ENCODE assay signal across 9 cellular contexts in the genomic region with DNA sequence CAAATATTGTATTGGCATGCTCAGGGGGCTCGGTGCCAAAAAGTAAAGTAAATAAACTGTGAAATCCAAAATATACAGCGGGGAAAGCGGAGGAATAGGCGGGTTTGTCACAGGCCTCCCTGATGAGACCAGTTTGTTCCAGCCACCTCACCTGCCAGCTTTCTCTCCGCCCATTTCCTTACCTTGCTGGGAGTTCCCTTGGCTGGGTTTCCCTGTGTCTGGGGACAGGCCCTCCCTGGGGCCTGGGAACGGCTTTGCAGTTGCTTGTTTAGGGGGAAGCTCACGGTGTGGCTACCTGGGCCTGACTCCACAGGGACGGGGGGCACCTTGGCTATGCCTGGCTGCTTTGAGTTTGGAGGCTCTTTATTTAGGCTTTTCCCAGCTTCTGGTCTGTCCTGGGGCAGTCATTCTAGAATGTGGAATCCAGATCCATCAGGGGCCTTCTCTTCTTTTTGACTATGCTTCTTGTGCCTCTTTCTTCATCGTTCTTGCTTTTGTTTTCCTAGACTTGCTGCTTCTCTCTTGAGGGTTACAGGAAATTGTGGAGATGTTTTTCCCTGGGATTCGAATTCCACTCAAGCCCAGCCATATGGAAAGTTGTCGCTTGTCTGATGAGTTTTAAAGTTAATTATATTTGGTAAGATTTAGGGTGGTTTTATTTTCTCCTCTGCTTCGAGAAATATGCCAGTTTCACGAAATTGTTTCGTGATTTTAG. TPM values are rescaled to one million over a fixed set of nuclear protein-coding genes. Genes with fewer than 3 reads are reported as not detected.
DNase-seq lines count a peak whose midpoint lies in the region; ATAC-seq and TF ChIP-seq lines count a peak whose summit lies in the region.
"Had no signal": no experiment of that assay in that cellular context is flagged by ENCODE, and none has a peak within 500 bp of the region (broad histone marks: within the 10 kb centered on the region; RNA-seq: fewer than 3 reads in every experiment).

No MANE protein-coding gene starts in this region.

- no peak overlapping the region for H3K27ac Mint-ChIP-seq in activated T-helper 17 cell treated with anti-CD3 and anti-CD28 coated beads, Interleukin-2, amount 50 U/mL, for 72 hours

- TF ChIP-seq CTCF in PC-3 (conservative IDR thresholded peaks at IDR 0.05; ENCODE audit: low read depth, low read length), result no peak
- TF ChIP-seq CTCF in foreskin keratinocyte (conservative IDR thresholded peaks at IDR 0.05), result no peak
- no peak for TF ChIP-seq CTCF in retinal pigment epithelial cell (conservative IDR thresholded peaks at IDR 0.05; ENCODE audit: low read depth, low read length)

- ATAC-seq in PC-3 (peak; percentile 18), foreskin keratinocyte (peak; percentile 42)
- no peak for ATAC-seq in activated T-helper 17 cell treated with anti-CD3 and anti-CD28 coated beads, Interleukin-2, amount 50 U/mL, for 72 hours (replicated peaks)

- POLR2A ChIA-PET in PC-3 (lab: Charles Lee; ENCODE audit: unreplicated experiment), result interaction anchor here (0.6 kb wide), 3 partner anchors 40 to 338 kb away, joined by 3 to 5 read pairs (median 5); no protein-coding TSS in a partner anchor

- no peaks in the 10 kb centered on the region for H3K36me3 ChIP-seq in PC-3 (ENCODE audit: low read depth, low read length)

- H3K27me3 Mint-ChIP-seq in activated T-helper 17 cell treated with anti-CD3 and anti-CD28 coated beads, Interleukin-2, amount 50 U/mL, for 72 hours, result peaks cover 59% of the 10 kb centered on the region

- no TSS peak for BruUV-seq in PC-3 (replicated peaks; lab: Mats Ljungman, UMichigan)

- DNase-seq in ELF-1 (ENCODE audit: low read depth, low spot score) (peak; percentile 76), PC-3 (peak; percentile 71), foreskin keratinocyte (peak in 1 of 2 donors; percentile 17), retinal pigment epithelial cell (ENCODE audit: low read depth) (no peak), HUDEP-2 (lab: John Stamatoyannopoulos, UW; ENCODE audit: unreplicated experiment in 76 of 76) (no peak), activated T-cell treated with anti-CD3 and anti-CD28 coated beads for 4 hours (no peak), SHP77 treated with DMSO at 0.1 percent for 48 hours (lab: John Stamatoyannopoulos, UW) (no peak)
- DNase-seq: effector CD4-positive, alpha-beta T cell had no signal

- intact Hi-C loops in PC-3 (cut with micrococcal nuclease), result loop anchor here (2.0 to 5.0 kb wide), 4 partner anchors 41 to 197 kb away; no protein-coding TSS in a partner anchor

- H3K4me1 ChIP-seq in PC-3 (ENCODE audit: insufficient read depth, low read length) (peaks cover 27% of the 10 kb centered on the region), foreskin keratinocyte (peaks cover 3% of the 10 kb centered on the region)

- H3K4me3 Mint-ChIP-seq in activated T-helper 17 cell treated with anti-CD3 and anti-CD28 coated beads, Interleukin-2, amount 50 U/mL, for 72 hours, result no peak overlapping the region

- H3K9ac ChIP-seq in PC-3 (ENCODE audit: low read length), result peak overlapping the region; percentile 70

- H3K4me2 ChIP-seq in PC-3 (ENCODE audit: low read length), result peak overlapping the region; percentile 92

- no peaks in the 10 kb centered on the region for H3K9me3 ChIP-seq in PC-3 (ENCODE audit: low read length)

- no peaks in the 10 kb centered on the region for H3K4me1 Mint-ChIP-seq in activated T-helper 17 cell treated with anti-CD3 and anti-CD28 coated beads, Interleukin-2, amount 50 U/mL, for 72 hours

- H3F3A ChIP-seq in PC-3 (ENCODE audit: low read length, unreplicated experiment), result no peaks in the 10 kb centered on the region

- H2AFZ ChIP-seq in PC-3 (ENCODE audit: low read length), result peak overlapping the region; percentile 98

- no peaks in the 10 kb centered on the region for H3K36me3 Mint-ChIP-seq in activated T-helper 17 cell treated with anti-CD3 and anti-CD28 coated beads, Interleukin-2, amount 50 U/mL, for 72 hours (ENCODE audit: low read depth)

- H3K9me2 ChIP-seq in PC-3 (replicated peaks; ENCODE audit: low read length), result no peaks in the 10 kb centered on the region

- CTCF ChIA-PET in PC-3 (lab: Charles Lee), result interaction anchor here (1.3 kb wide), 1 partner anchor 337 kb away, joined by 5 read pairs; no protein-coding TSS in a partner anchor

- H3K27ac ChIP-seq in PC-3 (ENCODE audit: low read length), result peak overlapping the region; percentile 36; the same call in 1 of the 2 replicates
- H3K27ac ChIP-seq in foreskin keratinocyte, result no peak overlapping the region

- H3K9me3 Mint-ChIP-seq in activated T-helper 17 cell treated with anti-CD3 and anti-CD28 coated beads, Interleukin-2, amount 50 U/mL, for 72 hours, result no peaks in the 10 kb centered on the region

- H4K20me1 ChIP-seq in PC-3 (ENCODE audit: low read length), result no peaks in the 10 kb centered on the region

- peak overlapping the region; percentile 79 for H3K4me3 ChIP-seq in PC-3 (ENCODE audit: low read length)
- H3K4me3 ChIP-seq in retinal pigment epithelial cell (ENCODE audit: low read length), result peak overlapping the region; percentile 67

- H3K79me2 ChIP-seq in PC-3 (ENCODE audit: low read length), result peaks cover 32% of the 10 kb centered on the region

- H3K27me3 ChIP-seq in PC-3 (ENCODE audit: low read length) (no peaks in the 10 kb centered on the region), foreskin keratinocyte (peaks cover 99% of the 10 kb centered on the region)

RNA-seq across cellular contexts. Expression of a gene that starts 2.3 kb away (rescaled TPM):
- total RNA-seq in PC-3 (2014; rRNA removed) (4.0 and 30.3 TPM in 2 replicates), foreskin keratinocyte (0.44 TPM in 1 of 2 replicates, not detected in the other)
- polyA plus RNA-seq in foreskin keratinocyte, result 0.18 TPM in 1 of 2 replicates, not detected in the other
- total RNA-seq in activated T-helper 17 cell treated with anti-CD3 and anti-CD28 coated beads, Interleukin-2, amount 50 U/mL, for 72 hours, result not detected

Comparison
In these comparisons a context has a peak if more than half of its experiments do, and no peak if none do; other contexts are left out.
1. DNase-seq: peak in ELF-1 (single experiment) and PC-3 (single experiment); none in retinal pigment epithelial cell (single experiment), HUDEP-2 (0 of 76), activated T-cell treated with anti-CD3 and anti-CD28 coated beads for 4 hours (single experiment) and SHP77 treated with DMSO at 0.1 percent for 48 hours (single experiment).